Comparison of ENCODE assay signal across 1 cellular context in the genomic region with DNA sequence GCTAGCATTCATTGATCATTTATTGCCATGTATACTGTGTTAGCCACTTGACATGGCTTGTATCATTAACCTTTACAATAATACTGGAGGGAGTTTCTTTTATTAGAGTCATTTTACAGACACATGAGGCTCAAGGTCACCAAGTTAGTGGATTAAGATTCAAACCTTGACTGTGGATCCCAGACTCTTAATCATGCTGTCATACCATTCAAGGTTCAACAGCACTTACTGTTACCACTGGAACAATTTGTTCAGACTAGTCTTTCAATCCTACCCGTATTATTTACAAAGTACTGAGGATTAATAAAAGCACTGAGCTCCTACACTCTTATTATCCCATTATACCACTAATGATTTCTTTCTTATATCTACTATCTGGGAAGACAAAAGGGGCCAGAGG.
TF ChIP-seq lines count a peak whose summit lies in the region.

No MANE protein-coding gene starts in this region.

TF ChIP-seq in endothelial cell of umbilical vein, 7 proteins besides CTCF, POLR2A, EP300 and RAD21:
- TF ChIP-seq GATA2 (IDR thresholded peaks at IDR 0.05; ENCODE audit: insufficient read depth, insufficient read length, low read depth, low read length) = no peak
- TF ChIP-seq MYC (IDR thresholded peaks at IDR 0.05; ENCODE audit: low read depth, low read length) = no peak
- TF ChIP-seq FOS (IDR thresholded peaks at IDR 0.05; ENCODE audit: borderline replicate concordance, insufficient read depth, low read length) = no peak
- TF ChIP-seq, protein P1, sequence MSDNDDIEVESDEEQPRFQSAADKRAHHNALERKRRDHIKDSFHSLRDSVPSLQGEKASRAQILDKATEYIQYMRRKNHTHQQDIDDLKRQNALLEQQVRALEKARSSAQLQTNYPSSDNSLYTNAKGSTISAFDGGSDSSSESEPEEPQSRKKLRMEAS (IDR thresholded peaks at IDR 0.05; ENCODE audit: insufficient read depth, insufficient read length) = no peak
- TF ChIP-seq JUN (IDR thresholded peaks at IDR 0.05; ENCODE audit: borderline replicate concordance, insufficient read depth, insufficient read length, low read depth) = no peak
TF ChIP-seq in endothelial cell of umbilical vein: peak in this region for 0.
